ENCODE assay signal across 8 cellular contexts in the genomic region with DNA sequence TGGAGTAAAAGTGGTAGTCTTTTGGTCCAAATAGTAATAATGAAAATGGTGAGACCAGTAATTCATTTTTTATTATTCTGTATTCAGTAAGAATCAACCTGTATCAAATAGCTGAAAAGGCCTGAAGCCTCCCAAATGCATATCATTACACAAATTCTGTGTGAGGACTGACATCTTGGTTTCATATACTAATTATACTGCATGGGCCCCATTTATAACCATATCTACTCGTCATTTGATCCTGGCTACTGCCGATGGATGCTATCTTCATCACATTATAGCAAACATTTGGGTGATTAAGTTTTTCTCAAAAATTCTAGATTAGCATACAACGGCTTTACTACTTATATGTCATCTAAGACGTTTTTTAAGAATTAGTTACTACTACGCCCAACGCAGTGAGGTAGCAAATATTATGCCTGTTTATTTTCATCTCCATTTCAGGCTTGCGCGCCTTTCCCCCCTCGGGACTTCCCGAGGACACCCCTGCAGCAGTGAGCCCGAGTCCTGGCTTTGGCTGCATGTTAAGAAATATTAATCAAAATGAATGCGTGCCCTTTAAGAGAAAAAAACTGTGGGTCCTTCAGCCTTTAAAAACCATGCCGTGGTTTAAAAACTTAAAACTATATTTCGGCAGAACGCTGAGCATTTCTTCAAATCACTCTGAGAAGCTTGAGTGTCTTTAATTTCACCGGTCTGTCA. TPM values are rescaled to one million over a fixed set of nuclear protein-coding genes. Genes with fewer than 3 reads are reported as not detected.
DNase-seq lines count a peak whose midpoint lies in the region; TF ChIP-seq lines count a peak whose summit lies in the region.

No MANE protein-coding gene starts in this region.

- no peak overlapping the region for H4K5ac ChIP-seq in mesendoderm (ENCODE audit: low read length)

- no peak for DNase-seq in HEK293T (ENCODE audit: extremely low spot score)
- DNase-seq in effector CD4-positive, alpha-beta T cell: peak; percentile 4
- no peak for DNase-seq in mesendoderm
- no peak for DNase-seq in NCI-H1105 (lab: John Stamatoyannopoulos, UW)
- DNase-seq in NCI-H226: no peak

- H3K4me1 ChIP-seq in BLaER1: peaks cover 30% of the 10 kb centered on the region
- H3K4me1 ChIP-seq in mesendoderm (ENCODE audit: control insufficient read depth, low read depth, low read length): no peaks in the 10 kb centered on the region
- peaks cover 10% of the 10 kb centered on the region for H3K4me1 ChIP-seq in thymus (ENCODE audit: control insufficient read depth, insufficient read depth, low read length)

- peak overlapping the region; percentile 96 for H3K9ac ChIP-seq in BLaER1
- H3K9ac ChIP-seq in mesendoderm (ENCODE audit: low read length): peak overlapping the region; percentile 97

- H3K79me2 ChIP-seq in mesendoderm (ENCODE audit: control insufficient read depth, insufficient read depth, low read length): no peaks in the 10 kb centered on the region

- H3K4me3 ChIP-seq in BLaER1: peak overlapping the region; percentile 83
- H3K4me3 ChIP-seq in WI38 (ENCODE audit: low read depth, low read length): peak overlapping the region; percentile 90
- peak overlapping the region; percentile 85 for H3K4me3 ChIP-seq in mesendoderm (ENCODE audit: low read length)
- H3K4me3 ChIP-seq in thymus (ENCODE audit: low read length): peak overlapping the region; percentile 86

- H2BK120ac ChIP-seq in mesendoderm (ENCODE audit: low read depth, low read length): peak overlapping the region; percentile 8

- H4K8ac ChIP-seq in mesendoderm (ENCODE audit: low read depth, low read length): peak overlapping the region; percentile 83

- no peak overlapping the region for H2BK5ac ChIP-seq in mesendoderm (ENCODE audit: low read length)

- H3K4me2 ChIP-seq in BLaER1 (peak overlapping the region; percentile 93), mesendoderm (ENCODE audit: low read length) (peak overlapping the region; percentile 59)

- TF ChIP-seq CTCF in WI38 (IDR thresholded peaks at IDR 0.05; ENCODE audit: low read depth, low read length): no peak

- H3K36me3 ChIP-seq in BLaER1: no peaks in the 10 kb centered on the region
- H3K36me3 ChIP-seq in mesendoderm (ENCODE audit: control insufficient read depth, insufficient read depth, low read length): no peaks in the 10 kb centered on the region
- H3K36me3 ChIP-seq in thymus (ENCODE audit: control insufficient read depth, insufficient read depth): no peaks in the 10 kb centered on the region

- H3K27ac ChIP-seq in BLaER1 (peak overlapping the region; percentile 98), mesendoderm (ENCODE audit: low read depth, low read length) (peak overlapping the region; percentile 85), thymus (ENCODE audit: low read depth) (peak overlapping the region; percentile 99)

- WGBS in mesendoderm (ENCODE audit: extremely low coverage, insufficient coverage, low lambda C conversion rate): no CpG with 5 or more reads among the region's 16 CpGs
- 7% methylated on average over 16 of the region's 16 CpGs for WGBS in thymus

- peak overlapping the region; percentile 53 for H3K18ac ChIP-seq in mesendoderm (ENCODE audit: low read length)

- H3K56ac ChIP-seq in mesendoderm (ENCODE audit: low read length): peak overlapping the region; percentile 100

- no peak overlapping the region for H2AK5ac ChIP-seq in mesendoderm (ENCODE audit: low read length)

- H2BK15ac ChIP-seq in mesendoderm (replicated peaks; ENCODE audit: low read depth): no peak overlapping the region

- no peak overlapping the region for H3K23ac ChIP-seq in mesendoderm (ENCODE audit: low read length)

- H3K9me3 ChIP-seq in BLaER1 (peaks cover 10% of the 10 kb centered on the region), thymus (ENCODE audit: control insufficient read depth) (no peaks in the 10 kb centered on the region)

- H3K4ac ChIP-seq in mesendoderm (ENCODE audit: low read depth, low read length): peak overlapping the region; percentile 97

- H3K27me3 ChIP-seq in BLaER1 (no peaks in the 10 kb centered on the region), mesendoderm (ENCODE audit: insufficient read depth, low read length, poor library complexity) (no peaks in the 10 kb centered on the region), thymus (ENCODE audit: control insufficient read depth, insufficient read depth) (no peaks in the 10 kb centered on the region)

- no peaks in the 10 kb centered on the region for H4K20me1 ChIP-seq in BLaER1

- POLR2A ChIA-PET in HEK293T (lab: Yijun Ruan, JAX): interaction anchor here (1.0 kb wide), 1 partner anchor 384 kb away, joined by 3 read pairs; no protein-coding TSS in a partner anchor

- CTCF ChIA-PET in HEK293T (lab: Yijun Ruan, JAX): interaction anchor here (0.7 kb wide), 1 partner anchor 437 kb away, joined by 3 read pairs; no protein-coding TSS in a partner anchor

- peaks cover 2% of the 10 kb centered on the region for H3K79me1 ChIP-seq in mesendoderm (ENCODE audit: low read length)

TF ChIP-seq in HEK293T, 16 proteins besides CTCF, POLR2A, EP300 and RAD21:
- TF ChIP-seq BHLHE40 (IDR thresholded peaks at IDR 0.05; ENCODE audit: borderline replicate concordance): no peak
- TF ChIP-seq ZNF384 (IDR thresholded peaks at IDR 0.05): 0 out of 2 replicates have a peak, but pooled peaks have one; percentile 13

RNA-seq across cellular contexts. Expression of a gene that starts 0.8 kb away (rescaled TPM):
- polyA plus RNA-seq in mesendoderm (2013, experiment 1 of 2): 7.6 TPM
- 8.8 TPM for polyA plus RNA-seq in mesendoderm (2013, experiment 2 of 2)
- 11.7 TPM for polyA plus RNA-seq in thymus
